ENCODE assay signal across 1 cellular context in genomic region chr10:73785721-73786511, GRCh38.
A peak's percentile ranks its signal among the peaks of the same experiment; 100 is the strongest.
TF ChIP-seq lines count a peak whose summit lies in the region.

No MANE protein-coding gene starts in this region.

TF ChIP-seq in K562, 482 proteins besides CTCF, POLR2A, EP300 and RAD21 (continued from another document and continues in another):
- TF ChIP-seq SIN3A (IDR thresholded peaks at IDR 0.05; ENCODE audit: borderline replicate concordance in 2 of 2, control insufficient read depth in 1 of 2, low read depth in 2 of 2, low read length in 2 of 2) (peak; percentile 14 to 96; a peak in 1 of 4 replicates), CHD1 (IDR thresholded peaks at IDR 0.05; ENCODE audit: low read length) (peak; percentile 77), UBTF (IDR thresholded peaks at IDR 0.05; ENCODE audit: borderline replicate concordance in 1 of 2, low read depth in 2 of 2, low read length in 2 of 2) (peak in 1 of 2 experiments; percentile 89; a peak in 2 of 4 replicates), STAT6 (CRISPR knock-in tag; IDR thresholded peaks at IDR 0.05) (no peak), NUFIP1 (IDR thresholded peaks at IDR 0.05; ENCODE audit: partially characterized antibody) (no peak), ZBTB43 (CRISPR knock-in tag; IDR thresholded peaks at IDR 0.05) (0 out of 2 replicates have a peak, but pooled peaks have one; percentile 37), ZNF280B (CRISPR knock-in tag; IDR thresholded peaks at IDR 0.05) (no peak), NKRF (IDR thresholded peaks at IDR 0.05; ENCODE audit: borderline replicate concordance) (peak; percentile 80), VEZF1 (CRISPR knock-in tag; IDR thresholded peaks at IDR 0.05) (peak; percentile 92), HDAC2 (IDR thresholded peaks at IDR 0.05) (peak; percentile 77), E2F6 (IDR thresholded peaks at IDR 0.05; ENCODE audit: borderline replicate concordance in 1 of 2, extremely low read depth in 1 of 2, insufficient read depth in 1 of 2, insufficient read length in 1 of 2, low read depth in 1 of 2, low read length in 1 of 2, poor library complexity in 1 of 2, severe bottlenecking in 1 of 2) (peak in 1 of 2 experiments; percentile 2), AFF1 (IDR thresholded peaks at IDR 0.05; ENCODE audit: low read depth in 1 of 2, partially characterized antibody in 2 of 2) (peak in 1 of 2 experiments; percentile 90), RB1 (IDR thresholded peaks at IDR 0.05; ENCODE audit: low read depth) (0 out of 2 replicates have a peak, but pooled peaks have one; percentile 6), HLTF (IDR thresholded peaks at IDR 0.05) (0 out of 2 replicates have a peak, but pooled peaks have one; percentile 31), MAFG (tag; conservative IDR thresholded peaks at IDR 0.05) (no peak), ZNF263 (CRISPR knock-in tag; IDR thresholded peaks at IDR 0.05; ENCODE audit: borderline replicate concordance) (peak; percentile 95), LARP7 (IDR thresholded peaks at IDR 0.05) (0 out of 2 replicates have a peak, but pooled peaks have one; percentile 50), FOXP4 (CRISPR knock-in tag; IDR thresholded peaks at IDR 0.05; ENCODE audit: borderline replicate concordance) (no peak), PHF8 (IDR thresholded peaks at IDR 0.05; ENCODE audit: borderline replicate concordance, low read length) (peak; percentile 38; the same call in 1 of the 2 replicates), SMAD4 (CRISPR knock-in tag; conservative IDR thresholded peaks at IDR 0.05) (peak; percentile 26; the same call in 1 of the 2 replicates), E2F4 (CRISPR knock-in tag; IDR thresholded peaks at IDR 0.05; ENCODE audit: low read depth) (no peak), TFAP4 (CRISPR knock-in tag; IDR thresholded peaks at IDR 0.05; ENCODE audit: borderline replicate concordance) (peak; percentile 13), GABPA (tag; conservative IDR thresholded peaks at IDR 0.05; ENCODE audit: low read depth) (peak; percentile 91), MEIS2 (IDR thresholded peaks at IDR 0.05; ENCODE audit: partially characterized antibody) (peak; percentile 88), DIDO1 (tag; IDR thresholded peaks at IDR 0.05; ENCODE audit: low read depth) (no peak), TARDBP (IDR thresholded peaks at IDR 0.05) (peak; percentile 17; the same call in 1 of the 2 replicates), ETV6 (IDR thresholded peaks at IDR 0.05; ENCODE audit: borderline replicate concordance in 1 of 2, low read depth in 2 of 2, low read length in 1 of 2) (0 out of 4 replicates have a peak, but pooled peaks of 1 of the 2 experiments have one; percentile 4), ETV6 (CRISPR knock-in tag; IDR thresholded peaks at IDR 0.05; ENCODE audit: borderline replicate concordance) (no peak), NCOA1 (IDR thresholded peaks at IDR 0.05; ENCODE audit: low read depth) (peak; percentile 92), SMARCA4 (IDR thresholded peaks at IDR 0.05) (peak; percentile 57; the same call in 1 of the 2 replicates), CHCHD3 (CRISPR knock-in tag; IDR thresholded peaks at IDR 0.05) (no peak), YBX1 (IDR thresholded peaks at IDR 0.05) (no peak)
